ENCODE assay signal across 21 cellular contexts in genomic region chr15:32933241-32933640, GRCh38.
DNase-seq lines count a peak whose midpoint lies in the region; ATAC-seq and TF ChIP-seq lines count a peak whose summit lies in the region.
"Had no signal": no experiment of that assay in that cellular context is flagged by ENCODE, and none has a peak within 500 bp of the region (broad histone marks: within the 10 kb centered on the region; RNA-seq: fewer than 3 reads in every experiment).

No MANE protein-coding gene starts in this region.

- DNase-seq in EH (ENCODE audit: low read depth) (peak; percentile 16), fibroblast of pulmonary artery (ENCODE audit: low read depth) (peak; percentile 36), NCI-H526 (lab: John Stamatoyannopoulos, UW) (no peak), esophagus squamous epithelium (lab: John Stamatoyannopoulos, UW) (no peak)
- DNase-seq in central memory CD8-positive, alpha-beta T cell (ENCODE audit: low spot score in 2 of 2): no peak
- DNase-seq in activated CD4-positive, alpha-beta T cell treated with anti-CD3 and anti-CD28 coated beads, Interleukin-2, amount 50 U/mL, for 48 hours: no peak
- DNase-seq: Caco-2; CD4-positive, CD25-positive, alpha-beta regulatory T cell; CD8-positive, alpha-beta T cell; DMS153; DND-41; EL; GDM1; GOT3; HFFc6 had no signal

- H3K4me1 Mint-ChIP-seq in central memory CD8-positive, alpha-beta T cell: no peaks in the 10 kb centered on the region
- H3K4me1 Mint-ChIP-seq: B cell; CD4-positive, CD25-positive, alpha-beta regulatory T cell had no signal

- no peak for TF ChIP-seq CTCF in fibroblast of pulmonary artery (IDR thresholded peaks at IDR 0.05; ENCODE audit: low read length, missing control alignments)
- no peak for TF ChIP-seq CTCF in esophagus squamous epithelium (IDR thresholded peaks at IDR 0.05)

- peaks cover 16% of the 10 kb centered on the region for H3K27me3 Mint-ChIP-seq in central memory CD8-positive, alpha-beta T cell

- no peaks in the 10 kb centered on the region for H3K9me3 ChIP-seq in esophagus squamous epithelium
- H3K9me3 ChIP-seq: BLaER1, Caco-2, HAP-1 had no signal

- 68 to 70% methylated on average over 1 of the region's 1 CpG for WGBS in esophagus squamous epithelium, 2 donors

- no peak overlapping the region for H3K4me3 ChIP-seq in fibroblast of pulmonary artery (replicated peaks; ENCODE audit: low read depth, low read length)
- no peak overlapping the region for H3K4me3 ChIP-seq in esophagus squamous epithelium
- H3K4me3 ChIP-seq: BLaER1, GM12878, HAP-1 had no signal

- no peaks in the 10 kb centered on the region for H3K4me1 ChIP-seq in esophagus squamous epithelium
- H3K4me1 ChIP-seq: BLaER1, Caco-2, HAP-1 had no signal

- peak overlapping the region; percentile 11 for H3K27ac Mint-ChIP-seq in central memory CD8-positive, alpha-beta T cell (ENCODE audit: low read depth)
- H3K27ac Mint-ChIP-seq: B cell; CD4-positive, CD25-positive, alpha-beta regulatory T cell; CD8-positive, alpha-beta T cell; HFFc6 had no signal

- intact Hi-C loops in esophagus squamous epithelium (cut with DNase I): no loop called here

- no peak overlapping the region for H3K27ac ChIP-seq in esophagus squamous epithelium
- H3K27ac ChIP-seq: BLaER1, C4-2B had no signal

- peaks cover 16% of the 10 kb centered on the region for H3K9me3 Mint-ChIP-seq in central memory CD8-positive, alpha-beta T cell

- ATAC-seq in central memory CD8-positive, alpha-beta T cell (replicated peaks; ENCODE audit: extremely low read depth, poor library complexity, severe bottlenecking): no peak
- no peak for ATAC-seq in GM18870 (IDR thresholded peaks at IDR 0.05; ENCODE audit: unreplicated experiment)
- ATAC-seq: CD8-positive, alpha-beta T cell; GM12878 had no signal

- no peaks in the 10 kb centered on the region for H3K27me3 ChIP-seq in esophagus squamous epithelium
- H3K27me3 ChIP-seq: BLaER1 had no signal

- no peak overlapping the region for H3K4me3 Mint-ChIP-seq in central memory CD8-positive, alpha-beta T cell
- H3K4me3 Mint-ChIP-seq: B cell; CD4-positive, CD25-positive, alpha-beta regulatory T cell; CD8-positive, alpha-beta T cell; HFFc6 had no signal

- TF ChIP-seq POLR2A in esophagus squamous epithelium (IDR thresholded peaks at IDR 0.05): no peak

- H3K36me3 Mint-ChIP-seq in central memory CD8-positive, alpha-beta T cell (ENCODE audit: insufficient read depth): peaks cover 2% of the 10 kb centered on the region
- H3K36me3 Mint-ChIP-seq: CD4-positive, CD25-positive, alpha-beta regulatory T cell; CD8-positive, alpha-beta T cell had no signal

- no peaks in the 10 kb centered on the region for H3K36me3 ChIP-seq in esophagus squamous epithelium
- H3K36me3 ChIP-seq: BLaER1, HAP-1 had no signal

Comparison
In these comparisons a context has a peak if more than half of its experiments do, and no peak if none do; other contexts are left out.
1. DNase-seq: peak in EH (single experiment) and fibroblast of pulmonary artery (single experiment); none in central memory CD8-positive, alpha-beta T cell (0 of 2), NCI-H526 (0 of 2), esophagus squamous epithelium (single experiment) and activated CD4-positive, alpha-beta T cell treated with anti-CD3 and anti-CD28 coated beads, Interleukin-2, amount 50 U/mL, for 48 hours (0 of 2).